ENCODE assay signal across 1 cellular context in genomic region chrX:152656890-152657289, GRCh38.
TF ChIP-seq lines count a peak whose summit lies in the region.

No MANE protein-coding gene starts in this region.

TF ChIP-seq in HepG2, 621 proteins besides CTCF, POLR2A, EP300 and RAD21:
- TF ChIP-seq ZNF792 (CRISPR knock-in tag; IDR thresholded peaks at IDR 0.05) (no peak), ZNF737 (CRISPR knock-in tag; IDR thresholded peaks at IDR 0.05; ENCODE audit: borderline replicate concordance) (no peak), SOX5 (CRISPR knock-in tag; IDR thresholded peaks at IDR 0.05; ENCODE audit: borderline replicate concordance) (peak; percentile 17; the same call in 1 of the 2 replicates), PAXIP1 (CRISPR knock-in tag; conservative IDR thresholded peaks at IDR 0.05) (peak; percentile 50; the same call in 1 of the 2 replicates), GATAD2A (CRISPR knock-in tag; IDR thresholded peaks at IDR 0.05) (0 out of 2 replicates have a peak, but pooled peaks have one; percentile 31), FOSL2 (CRISPR knock-in tag; IDR thresholded peaks at IDR 0.05) (peak; percentile 48; the same call in 1 of the 2 replicates), KAT2B (IDR thresholded peaks at IDR 0.05; ENCODE audit: borderline replicate concordance, low read depth, low read length) (peak; percentile 51; the same call in 1 of the 2 replicates), HNF4A (CRISPR knock-in tag; IDR thresholded peaks at IDR 0.05) (peak; percentile 70), SOX6 (IDR thresholded peaks at IDR 0.05) (no peak), SOX6 (CRISPR knock-in tag; IDR thresholded peaks at IDR 0.05) (0 out of 2 replicates have a peak, but pooled peaks have one; percentile 11), ONECUT2 (CRISPR knock-in tag; IDR thresholded peaks at IDR 0.05) (peak; percentile 35; the same call in 1 of the 2 replicates), ZNF317 (CRISPR knock-in tag; IDR thresholded peaks at IDR 0.05) (peak; percentile 56; the same call in 1 of the 2 replicates), RARA (CRISPR knock-in tag; IDR thresholded peaks at IDR 0.05) (0 out of 2 replicates have a peak, but pooled peaks have one; percentile 36), SALL1 (CRISPR knock-in tag; IDR thresholded peaks at IDR 0.05) (peak; percentile 63), ZNF569 (CRISPR knock-in tag; IDR thresholded peaks at IDR 0.05; ENCODE audit: borderline replicate concordance) (no peak), ZNF230 (CRISPR knock-in tag; IDR thresholded peaks at IDR 0.05) (no peak), DMAP1 (CRISPR knock-in tag; IDR thresholded peaks at IDR 0.05) (no peak)
TF ChIP-seq in HepG2: peak in this region for 11.
